Comparison of ENCODE assay signal across 8 cellular contexts in the genomic region with DNA sequence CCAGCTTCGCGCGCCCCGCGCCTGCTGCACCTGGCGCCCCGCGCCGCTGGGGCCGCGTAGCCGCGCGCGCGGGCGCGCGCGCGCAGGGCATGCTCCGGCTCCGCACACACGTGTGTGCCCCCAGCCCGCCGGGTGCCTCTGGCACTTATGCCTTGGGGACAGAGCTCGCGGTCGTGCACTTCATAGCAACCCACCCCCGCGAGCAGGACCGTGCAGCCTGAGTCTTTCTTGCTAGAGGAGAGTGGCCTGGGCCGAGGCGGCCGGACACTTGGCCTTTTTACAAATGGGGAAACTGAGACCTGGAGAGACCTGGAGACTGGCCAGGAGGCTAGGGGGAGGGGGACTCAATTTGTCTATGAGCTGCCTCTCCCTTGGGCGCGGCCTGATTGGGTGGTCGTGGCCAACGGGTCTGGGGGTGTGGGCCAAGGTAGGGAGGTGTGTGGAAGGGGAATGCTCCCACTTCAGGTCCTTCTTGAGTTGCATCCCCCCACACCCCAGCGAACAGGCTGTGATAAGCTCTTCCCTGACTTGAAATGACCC. TPM values are rescaled to one million over a fixed set of nuclear protein-coding genes. Genes with fewer than 3 reads are reported as not detected.
A peak's percentile ranks its signal among the peaks of the same experiment; 100 is the strongest.
DNase-seq lines count a peak whose midpoint lies in the region; ATAC-seq, FAIRE-seq and TF ChIP-seq lines count a peak whose summit lies in the region.

No MANE protein-coding gene starts in this region.

- peak overlapping the region; percentile 67; the same call in 1 of the 2 replicates for H2AFZ ChIP-seq in PC-9
- H2AFZ ChIP-seq in neuronal stem cell (ENCODE audit: low read length) = peak overlapping the region; percentile 91

- no peak overlapping the region for H3K4ac ChIP-seq in neuronal stem cell (ENCODE audit: low read length)

- peak overlapping the region; percentile 90 for H4K91ac ChIP-seq in neuronal stem cell (ENCODE audit: low read depth, low read length, poor library complexity)

- H3K4me3 ChIP-seq in H7 (ENCODE audit: insufficient read depth, low read depth, low read length) (peak overlapping the region; percentile 81), PC-9 (peak overlapping the region; percentile 85), neuronal stem cell (ENCODE audit: low read length in 2 of 2) (peak overlapping the region; percentile 52 to 94)

- H4K20me1 ChIP-seq in PC-9 (ENCODE audit: insufficient read depth) = peaks cover 2% of the 10 kb centered on the region; the same call in 1 of the 2 replicates

- ATAC-seq in GM21360 (IDR thresholded peaks at IDR 0.05; ENCODE audit: unreplicated experiment) = no peak

- no peak for DNase-seq in Calu3
- DNase-seq in H7 = peak; percentile 61
- DNase-seq in PC-9 = no peak
- DNase-seq in erythroblast (lab: John Stamatoyannopoulos, UW) = peak; percentile 41 to 47
- no peak for DNase-seq in neuronal stem cell (ENCODE audit: low spot score)
- DNase-seq in GM19239 (ENCODE audit: insufficient read length, low spot score) = no peak
- no peak for DNase-seq in NCI-H2107 treated with DMSO at 0.1 percent for 48 hours (lab: John Stamatoyannopoulos, UW; ENCODE audit: unreplicated experiment)

- intact Hi-C loops in Calu3 (cut with micrococcal nuclease; ENCODE audit: unreplicated experiment) = loop anchor here (5.0 kb wide), 2 partner anchors 38 to 48 kb away; no protein-coding TSS in a partner anchor
- intact Hi-C loops in PC-9 (cut with micrococcal nuclease; ENCODE audit: unreplicated experiment) = loop anchor here (1.0 kb wide), 3 partner anchors 32 to 49 kb away; no protein-coding TSS in a partner anchor

- peaks cover 61% of the 10 kb centered on the region for H3K36me3 Mint-ChIP-seq in Calu3 (ENCODE audit: insufficient read depth, unreplicated experiment)

- H3K4me3 Mint-ChIP-seq in Calu3 (ENCODE audit: low read depth, unreplicated experiment) = peak overlapping the region; percentile 81

- H3K27ac ChIP-seq in PC-9 = no peak overlapping the region
- H3K27ac ChIP-seq in neuronal stem cell (replicated peaks; ENCODE audit: low read length) = no peak overlapping the region

- H3K27me3 ChIP-seq in H7 (ENCODE audit: control insufficient read depth, insufficient read depth, low read length) (no peaks in the 10 kb centered on the region; the same call in 1 of the 2 replicates), PC-9 (ENCODE audit: insufficient read depth, low read depth) (no peaks in the 10 kb centered on the region), neuronal stem cell (ENCODE audit: control insufficient read depth in 3 of 3, insufficient read depth in 3 of 3, low read depth in 1 of 3, low read length in 3 of 3) (peaks cover 0 to 6% (median 4%) of the 10 kb centered on the region in 3 experiments)

- peak overlapping the region; percentile 86 for H3K9ac ChIP-seq in neuronal stem cell (ENCODE audit: low read depth, low read length, poor library complexity)

- H3K9me3 ChIP-seq in PC-9 (ENCODE audit: insufficient read depth, low read depth) (no peaks in the 10 kb centered on the region), neuronal stem cell (replicated peaks in 1 of 2; ENCODE audit: control insufficient read depth in 2 of 2, insufficient read depth in 1 of 2, low read depth in 1 of 2, low read length in 2 of 2) (no peaks in the 10 kb centered on the region)

- no peak overlapping the region for H2BK15ac ChIP-seq in neuronal stem cell (ENCODE audit: low read length)

- POLR2A ChIA-PET in PC-9 (lab: Charles Lee; ENCODE audit: unreplicated experiment) = interaction anchor here (0.5 to 0.8 kb wide), 4 partner anchors 33 to 289 kb away, joined by 4 to 7 read pairs (median 6); no protein-coding TSS in a partner anchor

- no peak overlapping the region for H2BK120ac ChIP-seq in neuronal stem cell (ENCODE audit: low read depth, low read length)

- peaks cover 28% of the 10 kb centered on the region for H3K79me2 ChIP-seq in PC-9 (ENCODE audit: low read depth)

- H3K79me1 ChIP-seq in neuronal stem cell (ENCODE audit: low read depth, low read length) = peaks cover 6% of the 10 kb centered on the region

- H3K4me1 ChIP-seq in PC-9 (replicated peaks; ENCODE audit: insufficient read depth) = peaks cover 49% of the 10 kb centered on the region
- H3K4me1 ChIP-seq in neuronal stem cell (ENCODE audit: control insufficient read depth in 2 of 2, insufficient read depth in 1 of 2, low read depth in 1 of 2, low read length in 2 of 2) = peaks cover 7 to 11% of the 10 kb centered on the region in 2 donors

- TF ChIP-seq CTCF in Calu3 (IDR thresholded peaks at IDR 0.05; ENCODE audit: unreplicated experiment) (no peak), PC-9 (conservative IDR thresholded peaks at IDR 0.05) (no peak)

- H2BK12ac ChIP-seq in neuronal stem cell (ENCODE audit: low read length) = peak overlapping the region; percentile 75

- no peak for TF ChIP-seq POLR2A in erythroblast (IDR thresholded peaks at IDR 0.05; ENCODE audit: low read length)

- no peaks in the 10 kb centered on the region for H3K9me3 Mint-ChIP-seq in Calu3 (ENCODE audit: low read depth, unreplicated experiment)

- no peaks in the 10 kb centered on the region for H3K9me2 ChIP-seq in PC-9 (ENCODE audit: insufficient read depth)

- peak overlapping the region; percentile 10 for H2BK5ac ChIP-seq in neuronal stem cell (ENCODE audit: low read length)

- H3K4me2 ChIP-seq in PC-9 = peak overlapping the region; percentile 86
- peak overlapping the region; percentile 95 for H3K4me2 ChIP-seq in neuronal stem cell (ENCODE audit: insufficient read depth, low read length, poor library complexity, severe bottlenecking)

- no CpG with 5 or more reads among the region's 40 CpGs for WGBS in neuronal stem cell (ENCODE audit: extremely low coverage in 2 of 2, insufficient read length in 2 of 2, insufficient replicate concordance in 1 of 2), 2 donors

- FAIRE-seq in GM19239 (lab: Jason Lieb, UNC) = no peak

- H3K27ac Mint-ChIP-seq in Calu3 (ENCODE audit: unreplicated experiment) = peak overlapping the region; percentile 91

- peak overlapping the region; percentile 92 for H3K18ac ChIP-seq in neuronal stem cell (ENCODE audit: low read length)

- H4K8ac ChIP-seq in neuronal stem cell (ENCODE audit: low read depth, low read length) = no peak overlapping the region

- peak overlapping the region; percentile 85 for H2AK5ac ChIP-seq in neuronal stem cell (ENCODE audit: low read depth, low read length)

- peak overlapping the region; percentile 97 for H3K23ac ChIP-seq in neuronal stem cell (ENCODE audit: low read depth, low read length, poor library complexity)

- BruUV-seq in Calu3 (replicated peaks; lab: Mats Ljungman, UMichigan) (TSS peak; percentile 31), PC-9 (replicated peaks; lab: Mats Ljungman, UMichigan) (no TSS peak)

- H3K14ac ChIP-seq in neuronal stem cell (ENCODE audit: low read length) = no peak overlapping the region

- peaks cover 33% of the 10 kb centered on the region for H3K4me1 Mint-ChIP-seq in Calu3 (ENCODE audit: low read depth, unreplicated experiment)

- H3K27me3 Mint-ChIP-seq in Calu3 (ENCODE audit: unreplicated experiment) = no peaks in the 10 kb centered on the region

- peaks cover 19% of the 10 kb centered on the region for H3F3A ChIP-seq in PC-9 (ENCODE audit: insufficient read depth, low read depth)

- no peaks in the 10 kb centered on the region for H3K36me3 ChIP-seq in H7 (replicated peaks; ENCODE audit: control insufficient read depth, insufficient read depth, low read length)
- H3K36me3 ChIP-seq in PC-9 (ENCODE audit: low read depth) = no peaks in the 10 kb centered on the region
- no peaks in the 10 kb centered on the region for H3K36me3 ChIP-seq in neuronal stem cell (replicated peaks in 1 of 2; ENCODE audit: control insufficient read depth in 2 of 2, insufficient read depth in 2 of 2, low read length in 2 of 2)

- CTCF ChIA-PET in Calu3 (lab: Charles Lee) (interaction anchor here (0.5 to 2.8 kb wide), 8 partner anchors 31 to 140 kb away, joined by 3 to 11 read pairs (median 3); no protein-coding TSS in a partner anchor), PC-9 (lab: Charles Lee) (interaction anchor here (0.5 to 0.6 kb wide), 4 partner anchors 23 to 399 kb away, joined by 4 to 8 read pairs (median 5); no protein-coding TSS in a partner anchor)

RNA-seq across cellular contexts. Expression of a gene that starts 0.6 kb away (rescaled TPM):
- 115 and 143 TPM in 2 replicates for total RNA-seq in Calu3 (2022)
- 51.6 and 65.4 TPM in 2 replicates for total RNA-seq in H7 (2014; rRNA removed; shearing (Covaris generic))
- total RNA-seq in PC-9 (2021) = 69.7 and 81.0 TPM in 2 replicates
- 5.9 TPM for polyA plus RNA-seq in neuronal stem cell (2013, experiment 1 of 2)
- 6.2 TPM for polyA plus RNA-seq in neuronal stem cell (2013, experiment 2 of 2)

RNA-seq across cellular contexts. Expression of a gene that starts 3.5 kb away (rescaled TPM):
- total RNA-seq in Calu3 (2022) (47.3 and 47.5 TPM in 2 replicates), PC-9 (2021) (39.3 and 43.1 TPM in 2 replicates)
- total RNA-seq in H7 (2014; rRNA removed; shearing (Covaris generic)) = 40.0 and 40.9 TPM in 2 replicates
- 56.1 TPM for polyA plus RNA-seq in neuronal stem cell (2013, experiment 1 of 2)
- 55.5 TPM for polyA plus RNA-seq in neuronal stem cell (2013, experiment 2 of 2)

Comparison
In these comparisons a context has a peak if more than half of its experiments do, and no peak if none do; other contexts are left out.
1. DNase-seq: peak in H7 (single experiment) and erythroblast (2 of 2); none in Calu3 (single experiment), PC-9 (0 of 2), neuronal stem cell (single experiment), GM19239 (single experiment) and NCI-H2107 treated with DMSO at 0.1 percent for 48 hours (single experiment).
2. Peak in every context shown above with its lines, with median percentiles within 50 percentile points of each other: H3K4me3 ChIP-seq.